ENCODE assay signal across 8 cellular contexts in genomic region chr7:149195180-149196150, GRCh38. TPM values are rescaled to one million over a fixed set of nuclear protein-coding genes. Genes with fewer than 3 reads are reported as not detected.
DNase-seq lines count a peak whose midpoint lies in the region; ATAC-seq and TF ChIP-seq lines count a peak whose summit lies in the region.

Gene ZNF282 (plus strand): TSS chr7:149195546. CDS start chr7:149195590, 44 bp downstream.

- no peaks in the 10 kb centered on the region for H4K20me1 ChIP-seq in OCI-LY7 (ENCODE audit: insufficient read depth, low read length)

- TF ChIP-seq CTCF in OCI-LY7 (conservative IDR thresholded peaks at IDR 0.05; ENCODE audit: low read length): peak; percentile 79

- peak within 1 kb of the TSS; percentile 96 for H2AFZ ChIP-seq in OCI-LY7 (ENCODE audit: low read length)

- peak within 1 kb of the TSS; percentile 91 for H3K4me2 ChIP-seq in OCI-LY7 (ENCODE audit: low read length)

- H3K27me3 ChIP-seq in HUES6 (ENCODE audit: control insufficient read depth, insufficient read depth, low read length) (no peaks in the 10 kb centered on the region), mucosa of stomach (ENCODE audit: control insufficient read depth, insufficient read depth, low read length) (no peaks in the 10 kb centered on the region)

- H3K27ac ChIP-seq in HUES6 (ENCODE audit: low read depth, low read length): peak within 1 kb of the TSS; percentile 52; the same call in 1 of the 2 replicates
- peak within 1 kb of the TSS; percentile 20 for H3K27ac ChIP-seq in OCI-LY7 (ENCODE audit: low read depth, low read length, poor library complexity, severe bottlenecking)

- H3K4me3 ChIP-seq in HUES6 (ENCODE audit: low read depth, low read length): peak within 1 kb of the TSS; percentile 80
- H3K4me3 ChIP-seq in OCI-LY7 (ENCODE audit: low read depth, low read length, poor library complexity, severe bottlenecking): peak within 1 kb of the TSS; percentile 92
- peak within 1 kb of the TSS; percentile 67 for H3K4me3 ChIP-seq in mucosa of stomach (ENCODE audit: low read length)

- H3K36me3 ChIP-seq in HUES6 (ENCODE audit: control insufficient read depth, insufficient read depth, low read length) (peaks cover 29% of the 10 kb centered on the region), OCI-LY7 (ENCODE audit: insufficient read depth, low read length) (peaks cover 26% of the 10 kb centered on the region), mucosa of stomach (ENCODE audit: control insufficient read depth, insufficient read depth, low read length) (peaks cover 17% of the 10 kb centered on the region)

- H3K4me1 ChIP-seq in HUES6 (ENCODE audit: control insufficient read depth, insufficient read depth, low read length) (peaks cover 8% of the 10 kb centered on the region; the same call in 1 of the 2 replicates), OCI-LY7 (ENCODE audit: insufficient read depth, low read length, poor library complexity, severe bottlenecking) (peaks cover 18% of the 10 kb centered on the region), mucosa of stomach (ENCODE audit: control insufficient read depth, insufficient read depth, low read length) (peaks cover 23% of the 10 kb centered on the region)

- H3K9me3 ChIP-seq in HUES6 (ENCODE audit: control insufficient read depth, insufficient read depth, low read depth, low read length) (no peaks in the 10 kb centered on the region), OCI-LY7 (ENCODE audit: low read length) (no peaks in the 10 kb centered on the region), mucosa of stomach (ENCODE audit: control insufficient read depth, low read length) (no peaks in the 10 kb centered on the region)

- peak; percentile 73 for TF ChIP-seq POLR2A in erythroblast (IDR thresholded peaks at IDR 0.05; ENCODE audit: low read length)

- no TSS peak for BruUV-seq in OCI-LY7 (replicated peaks; lab: Mats Ljungman, UMichigan)

- ATAC-seq in GM21423 (IDR thresholded peaks at IDR 0.05; ENCODE audit: unreplicated experiment): peak; percentile 90

- DNase-seq in DMS 273 treated with DMSO at 0.1 percent for 48 hours (lab: John Stamatoyannopoulos, UW) (peak; percentile 99), OCI-LY7 (ENCODE audit: low spot score) (peak; percentile 84), activated T-cell treated with anti-CD3 and anti-CD28 coated beads for 48 hours (ENCODE audit: low read depth) (peak; percentile 80), erythroblast (lab: John Stamatoyannopoulos, UW) (peak; percentile 84 to 86)
- DNase-seq in stimulated activated CD8-positive, alpha-beta memory T cell treated with anti-CD3 and anti-CD28 coated beads, Interleukin-7, amount 100 ng/mL, for 24 hours (ENCODE audit: low read depth): peak; percentile 59

- intact Hi-C loops in OCI-LY7 (cut with micrococcal nuclease; ENCODE audit: unreplicated experiment): loop anchor here (1.0 kb wide), 1 partner anchor 48 kb away; the partner anchor contains the start of gene ZNF398

- POLR2A ChIA-PET in OCI-LY7 (lab: Charles Lee): interaction anchor here (0.5 to 1.1 kb wide), 10 partner anchors 10 to 1702 kb away, joined by 3 to 9 read pairs (median 3); partner anchors contain the start of genes ZNF398 and ZNF783

- peaks cover 13% of the 10 kb centered on the region; the same call in 1 of the 2 replicates for H3K79me2 ChIP-seq in OCI-LY7 (ENCODE audit: insufficient read depth, low read depth, low read length)

- peak within 1 kb of the TSS; percentile 92 for H3K9ac ChIP-seq in HUES6 (ENCODE audit: low read length)
- H3K9ac ChIP-seq in mucosa of stomach (ENCODE audit: low read length): peak within 1 kb of the TSS; percentile 93

- H3K9me2 ChIP-seq in OCI-LY7 (ENCODE audit: insufficient read depth, low read length): no peaks in the 10 kb centered on the region

- CTCF ChIA-PET in OCI-LY7 (lab: Charles Lee; ENCODE audit: unreplicated experiment): interaction anchor here (1.1 kb wide), 1 partner anchor 90 kb away, joined by 3 read pairs; no protein-coding TSS in a partner anchor

RNA-seq across cellular contexts. Expression of gene ZNF282, which starts in this region (rescaled TPM):
- 13.3 and 15.4 TPM in 2 replicates for total RNA-seq in OCI-LY7 (2014; rRNA removed; shearing (Covaris generic))
- 26.6 and 28.3 TPM in 2 replicates for total RNA-seq in OCI-LY7 (2022)

Comparison
In these comparisons a context has a peak if more than half of its experiments do, and no peak if none do; other contexts are left out.
1. Peak in every context shown above with its lines: DNase-seq, ATAC-seq, H3K4me3 ChIP-seq and H3K27ac ChIP-seq.